ENCODE assay signal across 27 cellular contexts in genomic region chr3:159172473-159172872, GRCh38.
"Had no signal": no experiment of that assay in that cellular context is flagged by ENCODE, and none has a peak within 500 bp of the region (broad histone marks: within the 10 kb centered on the region; RNA-seq: fewer than 3 reads in every experiment).

No MANE protein-coding gene starts in this region.

- H3K36me3 ChIP-seq: stomach, suprapubic skin, thoracic aorta, thyroid gland, tibial artery, tibial nerve, transverse colon, upper lobe of left lung, upper lobe of right lung, uterus, vagina had no signal

- H3K27ac ChIP-seq: stomach, suprapubic skin, testis, thoracic aorta, thyroid gland, tibial artery, tibial nerve, transverse colon, upper lobe of left lung, upper lobe of right lung, uterus, vagina had no signal

- FAIRE-seq: urothelium cell line had no signal

- H3K4me1 ChIP-seq: suprapubic skin, testis, thyroid gland, tibial artery, tibial nerve, upper lobe of left lung, upper lobe of right lung, uterus had no signal

- H3K9me3 ChIP-seq: stomach, suprapubic skin, testis, thoracic aorta, thyroid gland, tibial artery, tibial nerve, transverse colon, upper lobe of left lung, upper lobe of right lung, uterus, vagina had no signal

- DNase-seq: stimulated activated CD4-positive, alpha-beta T cell treated with anti-CD3 and anti-CD28 coated beads, Interleukin-2, amount 100 ng/mL, for 48 hours; stimulated activated CD4-positive, alpha-beta T cell treated with anti-CD3 and anti-CD28 coated beads, Interleukin-4, amount 100 ng/mL, for 1 hour; stimulated activated CD4-positive, alpha-beta T cell treated with anti-CD3 and anti-CD28 coated beads, Interleukin-4, amount 100 ng/mL, for 24 hours; stimulated activated CD4-positive, alpha-beta T cell treated with anti-CD3 and anti-CD28 coated beads, Interleukin-4, amount 100 ng/mL, for 4 hours; stimulated activated CD8-positive, alpha-beta memory T cell treated with anti-CD3 and anti-CD28 coated beads, Interleukin-4, amount 100 ng/mL, for 48 hours; stimulated activated naive B cell treated with anti-CD40 and anti-IgM and Interleukin-4, amounts not matched to agents 10 μg/mL and 1 μg/mL and 100 μg/mL, for 72 hours; stimulated activated naive CD4-positive, alpha-beta T cell; stimulated activated naive CD4-positive, alpha-beta T cell treated with Interleukin-2 at 50 U/mL for 16 hours; stimulated activated naive CD8-positive, alpha-beta T cell treated with anti-CD3 and anti-CD28 coated beads, Interleukin-15, amount 100 ng/mL, for 72 hours; stimulated activated naive CD8-positive, alpha-beta T cell treated with anti-CD3 and anti-CD28 coated beads, Interleukin-15, Interleukin-2, amounts not matched to agents 100 U/mL and 50 U/mL, for 24 hours; stomach; substantia nigra; testis; thyroid gland; tibial artery; transverse colon; trophoblast cell; upper lobe of left lung; upper lobe of right lung; uterus had no signal

- H3K27me3 ChIP-seq: stomach, suprapubic skin, testis, thyroid gland, tibial artery, tibial nerve, transverse colon, upper lobe of left lung, upper lobe of right lung, uterus, vagina had no signal

- ATAC-seq: stimulated activated effector memory CD8-positive, alpha-beta T cell treated with anti-CD3 and anti-CD28 coated beads, Interleukin-12 subunit alpha, Interleukin-12 subunit beta, amount 100 ng/mL, for 72 hours; stimulated activated memory B cell treated with anti-CD40 and anti-IgM and Interleukin-4, amounts not matched to agents 10 μg/mL and 1 μg/mL and 100 μg/mL, for 72 hours; stimulated activated naive B cell treated with anti-CD40 and anti-IgM and Interleukin-4, amounts not matched to agents 10 μg/mL and 1 μg/mL and 100 μg/mL, for 72 hours; stimulated activated naive CD8-positive, alpha-beta T cell treated with anti-CD3 and anti-CD28 coated beads, Interleukin-15, amount 100 ng/mL, for 72 hours; stimulated activated naive CD8-positive, alpha-beta T cell treated with anti-CD3 and anti-CD28 coated beads, Interleukin-15, Interleukin-2, amounts not matched to agents 100 U/mL and 50 U/mL, for 24 hours; upper lobe of right lung had no signal

- H3K4me3 ChIP-seq: stomach, suprapubic skin, testis, thoracic aorta, thyroid gland, tibial artery, tibial nerve, transverse colon, upper lobe of left lung, upper lobe of right lung, uterus, vagina had no signal
